14 cellular contexts compared by ENCODE assay signal in genomic region chr4:177108708-177109107, GRCh38.
A peak's percentile ranks its signal among the peaks of the same experiment; 100 is the strongest.
DNase-seq lines count a peak whose midpoint lies in the region; ATAC-seq and TF ChIP-seq lines count a peak whose summit lies in the region.
"Had no signal": no experiment of that assay in that cellular context is flagged by ENCODE, and none has a peak within 500 bp of the region (broad histone marks: within the 10 kb centered on the region; RNA-seq: fewer than 3 reads in every experiment).

No MANE protein-coding gene starts in this region.

- H3K9me2 ChIP-seq in Loucy (replicated peaks; ENCODE audit: low read depth, low read length) = no peaks in the 10 kb centered on the region

- DNase-seq in DND-41 (no peak), T47D (ENCODE audit: low read depth in 1 of 2, low spot score in 1 of 2) (peak; percentile 1 to 31), kidney tubule cell (ENCODE audit: low spot score) (peak; percentile 38), NCI-H2107 (lab: John Stamatoyannopoulos, UW) (no peak), islet precursor cell (no peak), HT-29 (ENCODE audit: low spot score) (no peak)
- DNase-seq in activated T-cell treated with anti-CD3 and anti-CD28 coated beads, Interleukin-2, amount 50 U/mL, for 72 hours = no peak
- DNase-seq: activated CD8-positive, alpha-beta T cell treated with anti-CD3 and anti-CD28 coated beads, Interleukin-2, amount 10 ng/mL, durations not matched to agents 7 days and 5 days; activated naive CD8-positive, alpha-beta T cell treated with anti-CD3 and anti-CD28 coated beads, Interleukin-2, amount 50 U/mL, for 24 hours; NCI-H446; retina had no signal

- no peaks in the 10 kb centered on the region for H3K4me1 ChIP-seq in DND-41 (ENCODE audit: insufficient read depth, low read length)
- H3K4me1 ChIP-seq in Loucy (ENCODE audit: insufficient read depth, low read length, poor library complexity, severe bottlenecking) = no peaks in the 10 kb centered on the region

- H3K4me2 ChIP-seq in DND-41 (ENCODE audit: insufficient read depth, low read length) = no peak overlapping the region
- no peak overlapping the region for H3K4me2 ChIP-seq in Loucy (ENCODE audit: low read depth, low read length, poor library complexity, severe bottlenecking)

- TF ChIP-seq CTCF in DND-41 (IDR thresholded peaks at IDR 0.05; ENCODE audit: borderline replicate concordance, extremely low read depth, low read length, poor library complexity, severe bottlenecking) = peak; percentile 34
- TF ChIP-seq CTCF in Loucy (conservative IDR thresholded peaks at IDR 0.05; ENCODE audit: low read length) = peak; percentile 21; the same call in 1 of the 2 replicates

- H3K4me3 Mint-ChIP-seq in activated T-cell treated with anti-CD3 and anti-CD28 coated beads, Interleukin-2, amount 50 U/mL, for 72 hours = no peak overlapping the region
- H3K4me3 Mint-ChIP-seq: activated CD8-positive, alpha-beta T cell treated with anti-CD3 and anti-CD28 coated beads, Interleukin-2, amount 10 ng/mL, durations not matched to agents 7 days and 5 days; activated naive CD8-positive, alpha-beta T cell treated with anti-CD3 and anti-CD28 coated beads, Interleukin-2, amount 50 U/mL, for 24 hours had no signal

- ATAC-seq in DND-41 (ENCODE audit: insufficient read depth, low read depth) = peak; percentile 39; the same call in 1 of the 3 replicates
- no peak for ATAC-seq in activated T-cell treated with anti-CD3 and anti-CD28 coated beads, Interleukin-2, amount 50 U/mL, for 72 hours (replicated peaks in 1 of 2)
- ATAC-seq: activated CD8-positive, alpha-beta T cell treated with anti-CD3 and anti-CD28 coated beads, Interleukin-2, amount 10 ng/mL, durations not matched to agents 7 days and 5 days; activated naive CD8-positive, alpha-beta T cell treated with anti-CD3 and anti-CD28 coated beads, Interleukin-2, amount 50 U/mL, for 24 hours had no signal

- no peak overlapping the region for H3K27ac Mint-ChIP-seq in activated T-cell treated with anti-CD3 and anti-CD28 coated beads, Interleukin-2, amount 50 U/mL, for 72 hours
- H3K27ac Mint-ChIP-seq: activated CD8-positive, alpha-beta T cell treated with anti-CD3 and anti-CD28 coated beads, Interleukin-2, amount 10 ng/mL, durations not matched to agents 7 days and 5 days; activated naive CD8-positive, alpha-beta T cell treated with anti-CD3 and anti-CD28 coated beads, Interleukin-2, amount 50 U/mL, for 24 hours; IgD-negative memory B cell had no signal

- H3K27me3 ChIP-seq in DND-41 (ENCODE audit: insufficient read depth, low read length, poor library complexity) = no peaks in the 10 kb centered on the region
- H3K27me3 ChIP-seq in Loucy (ENCODE audit: insufficient read depth, low read length, poor library complexity, severe bottlenecking) = no peaks in the 10 kb centered on the region

- no peaks in the 10 kb centered on the region for H3F3A ChIP-seq in Loucy (ENCODE audit: low read depth)

- H3K27ac ChIP-seq in DND-41 (ENCODE audit: low read length) = no peak overlapping the region
- H3K27ac ChIP-seq: epithelial cell of prostate had no signal

- H3K4me1 Mint-ChIP-seq in activated T-cell treated with anti-CD3 and anti-CD28 coated beads, Interleukin-2, amount 50 U/mL, for 72 hours (ENCODE audit: low read depth) = no peaks in the 10 kb centered on the region
- H3K4me1 Mint-ChIP-seq: activated naive CD8-positive, alpha-beta T cell treated with anti-CD3 and anti-CD28 coated beads, Interleukin-2, amount 50 U/mL, for 24 hours; IgD-negative memory B cell had no signal

- H3K36me3 Mint-ChIP-seq in activated T-cell treated with anti-CD3 and anti-CD28 coated beads, Interleukin-2, amount 50 U/mL, for 72 hours (ENCODE audit: insufficient read depth in 2 of 2) = no peaks in the 10 kb centered on the region

- H3K79me2 ChIP-seq in DND-41 (ENCODE audit: insufficient read depth, low read length) (peaks cover 58% of the 10 kb centered on the region), Loucy (ENCODE audit: insufficient read depth, low read length) (no peaks in the 10 kb centered on the region)

- in situ Hi-C loops in T47D (cut with HindIII; ENCODE audit: low pct_unique_long_range_greater_than_20kb, low sequenced_read_pairs) = no loop called here

- H3K4me3 ChIP-seq in DND-41 (ENCODE audit: low read depth in 1 of 2, low read length in 2 of 2) (no peak overlapping the region), Loucy (ENCODE audit: low read length, poor library complexity, severe bottlenecking) (no peak overlapping the region)

- H3K9ac ChIP-seq in DND-41 (ENCODE audit: low read depth, low read length) (no peak overlapping the region), Loucy (ENCODE audit: low read depth, low read length, poor library complexity, severe bottlenecking) (no peak overlapping the region)

- no peaks in the 10 kb centered on the region for H4K20me1 ChIP-seq in DND-41 (ENCODE audit: insufficient read depth, low read length)
- no peaks in the 10 kb centered on the region for H4K20me1 ChIP-seq in Loucy (ENCODE audit: insufficient read depth, low read length, poor library complexity, severe bottlenecking)

- H3K36me3 ChIP-seq in DND-41 (ENCODE audit: insufficient read depth, low read length) (peaks cover 80% of the 10 kb centered on the region), Loucy (ENCODE audit: insufficient read depth, low read length) (no peaks in the 10 kb centered on the region)

- no peaks in the 10 kb centered on the region for H3K27me3 Mint-ChIP-seq in activated T-cell treated with anti-CD3 and anti-CD28 coated beads, Interleukin-2, amount 50 U/mL, for 72 hours (ENCODE audit: low read depth)
- H3K27me3 Mint-ChIP-seq: activated naive CD8-positive, alpha-beta T cell treated with anti-CD3 and anti-CD28 coated beads, Interleukin-2, amount 50 U/mL, for 24 hours; IgD-negative memory B cell had no signal

- H2AFZ ChIP-seq in DND-41 (ENCODE audit: low read depth, low read length) (no peak overlapping the region), Loucy (ENCODE audit: low read length) (no peak overlapping the region)

- H3K9me3 Mint-ChIP-seq in activated T-cell treated with anti-CD3 and anti-CD28 coated beads, Interleukin-2, amount 50 U/mL, for 72 hours = peaks cover 0 to 7% of the 10 kb centered on the region in 2 donors
- H3K9me3 Mint-ChIP-seq: activated naive CD8-positive, alpha-beta T cell treated with anti-CD3 and anti-CD28 coated beads, Interleukin-2, amount 50 U/mL, for 24 hours had no signal

- H3K9me3 ChIP-seq in DND-41 (ENCODE audit: insufficient read depth, low read length, severe bottlenecking) (no peaks in the 10 kb centered on the region), Loucy (ENCODE audit: insufficient read depth, low read depth, low read length) (no peaks in the 10 kb centered on the region)

Comparison
In these comparisons a context has a peak if more than half of its experiments do, and no peak if none do; other contexts are left out.
1. DNase-seq: peak in T47D (2 of 2) and kidney tubule cell (single experiment); none in DND-41 (single experiment), activated T-cell treated with anti-CD3 and anti-CD28 coated beads, Interleukin-2, amount 50 U/mL, for 72 hours (0 of 2), NCI-H2107 (single experiment), islet precursor cell (single experiment) and HT-29 (single experiment).